In the genomic region with DNA sequence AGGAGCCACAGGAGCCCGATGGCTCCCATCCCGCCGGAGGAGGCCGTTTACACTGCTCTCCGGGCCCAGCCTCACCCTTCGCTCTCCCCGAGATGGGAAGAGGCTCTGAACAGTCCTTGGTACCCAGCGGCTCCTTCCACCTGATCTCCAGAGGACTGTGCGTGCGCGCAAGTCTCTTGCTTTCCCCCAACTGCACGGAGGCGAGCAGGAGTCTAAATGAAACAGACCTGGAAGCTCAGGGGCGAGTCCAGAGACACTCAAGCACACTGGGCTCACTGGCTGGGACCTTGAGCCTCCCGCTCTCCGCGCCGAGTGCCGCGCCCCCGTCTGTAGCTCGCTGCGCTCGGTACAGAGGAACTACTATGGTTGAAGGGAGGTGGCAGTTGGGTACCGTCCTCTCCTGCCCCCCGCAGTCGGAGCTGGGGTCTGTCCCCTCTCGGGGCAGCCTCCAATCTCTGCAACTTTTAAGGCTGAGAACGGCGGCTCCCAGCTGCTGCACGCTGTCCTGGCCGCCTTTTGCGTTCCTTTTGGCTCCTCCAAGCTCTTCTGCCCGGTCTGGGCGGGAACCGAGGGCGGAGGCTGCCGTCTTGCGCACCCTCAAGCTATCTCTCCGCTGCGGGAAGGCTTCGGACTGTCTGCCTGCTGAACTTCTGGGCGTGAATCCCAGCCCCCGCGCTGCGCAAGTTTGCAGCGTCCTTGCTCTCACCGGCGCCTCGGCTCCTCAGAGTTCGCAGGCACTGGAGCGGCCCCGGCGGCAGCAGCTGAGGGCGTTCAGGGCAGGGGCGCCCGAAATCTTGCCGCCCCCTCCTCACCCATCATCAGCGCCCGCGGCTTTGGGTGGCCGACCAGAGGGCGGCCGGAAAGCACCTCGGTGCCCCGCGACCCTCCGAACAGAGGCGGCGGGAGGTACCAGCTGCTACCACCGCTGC, we compare ENCODE assay signal across 8 cellular contexts. TPM values are rescaled to one million over a fixed set of nuclear protein-coding genes. Genes with fewer than 3 reads are reported as not detected.
DNase-seq lines count a peak whose midpoint lies in the region; ATAC-seq and TF ChIP-seq lines count a peak whose summit lies in the region.

No MANE protein-coding gene starts in this region.

- peaks cover 48% of the 10 kb centered on the region for H3K27me3 Mint-ChIP-seq in activated T-helper 1 cell treated with anti-CD3 and anti-CD28 coated beads, Interleukin-12 subunit alpha, Interleukin-12 subunit beta, Interleukin-2, Interleukin-4 antibody, amounts not matched to agents 30 ng/mL and 10 ng/mL and 1 ng/mL, durations not matched to agents 14 hours and 24 hours and 36 hours (ENCODE audit: insufficient read depth)

- no peaks in the 10 kb centered on the region for H4K20me1 ChIP-seq in KMS-11 (ENCODE audit: insufficient read depth)
- no peaks in the 10 kb centered on the region for H4K20me1 ChIP-seq in mammary epithelial cell (ENCODE audit: insufficient read depth, low read length)

- peak; percentile 24 for DNase-seq in DMS114 treated with DMSO at 0.1 percent for 48 hours (lab: John Stamatoyannopoulos, UW; ENCODE audit: unreplicated experiment)
- DNase-seq in mammary epithelial cell = peak; percentile 8
- peak; percentile 45 for DNase-seq in lower lobe of right lung
- DNase-seq in activated T-helper 1 cell treated with anti-CD3 and anti-CD28 coated beads, Interleukin-12 subunit alpha, Interleukin-12 subunit beta, Interleukin-2, Interleukin-4 antibody, amounts not matched to agents 30 ng/mL and 10 ng/mL and 1 ng/mL, durations not matched to agents 14 hours and 24 hours and 36 hours (ENCODE audit: low spot score) = no peak

- CTCF ChIA-PET in mammary epithelial cell (lab: Charles Lee; ENCODE audit: low non-redundant PET) = no interaction called here

- peak overlapping the region; percentile 76 for H3K4me3 ChIP-seq in KMS-11 (IDR thresholded peaks at IDR 0.05; ENCODE audit: insufficient read depth, low read depth, low read length)
- peak overlapping the region; percentile 17 to 30 (median 17) for H3K4me3 ChIP-seq in mammary epithelial cell (replicated peaks in 1 of 3; ENCODE audit: insufficient read depth in 1 of 3, low read depth in 2 of 3, low read length in 3 of 3)
- peak overlapping the region; percentile 44 for H3K4me3 ChIP-seq in lower lobe of right lung
- peak overlapping the region; percentile 11 for H3K4me3 ChIP-seq in thymus (ENCODE audit: low read length)

- dilution Hi-C loops in mammary epithelial cell (cut with HindIII; ENCODE audit: low sequenced_read_pairs) = no loop called here

- no peaks in the 10 kb centered on the region for H3K4me1 Mint-ChIP-seq in activated T-helper 1 cell treated with anti-CD3 and anti-CD28 coated beads, Interleukin-12 subunit alpha, Interleukin-12 subunit beta, Interleukin-2, Interleukin-4 antibody, amounts not matched to agents 30 ng/mL and 10 ng/mL and 1 ng/mL, durations not matched to agents 14 hours and 24 hours and 36 hours (ENCODE audit: low read depth)

- BruUV-seq in mammary epithelial cell (replicated peaks; lab: Mats Ljungman, UMichigan) = no TSS peak

- H3K36me3 ChIP-seq in KMS-11 (ENCODE audit: insufficient read depth) = no peaks in the 10 kb centered on the region
- H3K36me3 ChIP-seq in mammary epithelial cell (ENCODE audit: insufficient read depth, low read length) = no peaks in the 10 kb centered on the region
- H3K36me3 ChIP-seq in lower lobe of right lung = no peaks in the 10 kb centered on the region
- H3K36me3 ChIP-seq in thymus (ENCODE audit: control insufficient read depth, insufficient read depth) = no peaks in the 10 kb centered on the region

- H3K4me3 Mint-ChIP-seq in activated T-helper 1 cell treated with anti-CD3 and anti-CD28 coated beads, Interleukin-12 subunit alpha, Interleukin-12 subunit beta, Interleukin-2, Interleukin-4 antibody, amounts not matched to agents 30 ng/mL and 10 ng/mL and 1 ng/mL, durations not matched to agents 14 hours and 24 hours and 36 hours = no peak overlapping the region

- H3K9me3 ChIP-seq in mammary epithelial cell (replicated peaks; ENCODE audit: insufficient read depth, low read length) = no peaks in the 10 kb centered on the region
- no peaks in the 10 kb centered on the region for H3K9me3 ChIP-seq in lower lobe of right lung
- H3K9me3 ChIP-seq in thymus (ENCODE audit: control insufficient read depth) = peaks cover 2% of the 10 kb centered on the region

- H3K4me2 ChIP-seq in KMS-11 = peak overlapping the region; percentile 97
- H3K4me2 ChIP-seq in mammary epithelial cell (ENCODE audit: insufficient read depth, low read depth, low read length) = peak overlapping the region; percentile 59

- 7% methylated on average over 17 of the region's 71 CpGs for WGBS in mammary epithelial cell (ENCODE audit: low coverage, missing lambda C conversion rate)
- 2% methylated on average over 71 of the region's 71 CpGs for WGBS in thymus

- no peaks in the 10 kb centered on the region for H3K36me3 Mint-ChIP-seq in activated T-helper 1 cell treated with anti-CD3 and anti-CD28 coated beads, Interleukin-12 subunit alpha, Interleukin-12 subunit beta, Interleukin-2, Interleukin-4 antibody, amounts not matched to agents 30 ng/mL and 10 ng/mL and 1 ng/mL, durations not matched to agents 14 hours and 24 hours and 36 hours (ENCODE audit: low read depth)

- H3K9ac ChIP-seq in KMS-11 (no peak overlapping the region), mammary epithelial cell (ENCODE audit: insufficient read depth, low read length) (no peak overlapping the region)

- peaks cover 4% of the 10 kb centered on the region for H3K4me1 ChIP-seq in KMS-11 (ENCODE audit: low read depth, poor library complexity, severe bottlenecking)
- H3K4me1 ChIP-seq in mammary epithelial cell (ENCODE audit: insufficient read depth, low read length) = peaks cover 6% of the 10 kb centered on the region
- peaks cover 19% of the 10 kb centered on the region for H3K4me1 ChIP-seq in lower lobe of right lung
- H3K4me1 ChIP-seq in thymus (ENCODE audit: control insufficient read depth, insufficient read depth, low read length) = peaks cover 6% of the 10 kb centered on the region

- H3K27me3 ChIP-seq in KMS-11 (ENCODE audit: insufficient read depth, low read depth) (peaks cover 11% of the 10 kb centered on the region; the same call in 1 of the 2 replicates), mammary epithelial cell (ENCODE audit: insufficient read depth, low read length) (peaks cover 22% of the 10 kb centered on the region), lower lobe of right lung (ENCODE audit: low read depth) (peaks cover 63% of the 10 kb centered on the region), thymus (ENCODE audit: control insufficient read depth, insufficient read depth) (peaks cover 29% of the 10 kb centered on the region)

- ATAC-seq in lower lobe of right lung (peak; percentile 39 to 50), HG03095 (IDR thresholded peaks at IDR 0.05; ENCODE audit: unreplicated experiment) (no peak), HG02678 (IDR thresholded peaks at IDR 0.05; ENCODE audit: unreplicated experiment) (no peak)

- intact Hi-C loops in mammary epithelial cell (cut with micrococcal nuclease) = no loop called here
- intact Hi-C loops in lower lobe of right lung (cut with DNase I) = no loop called here
- intact Hi-C loops in activated T-helper 1 cell treated with anti-CD3 and anti-CD28 coated beads, Interleukin-12 subunit alpha, Interleukin-12 subunit beta, Interleukin-2, Interleukin-4 antibody, amounts not matched to agents 30 ng/mL and 10 ng/mL and 1 ng/mL, durations not matched to agents 14 hours and 24 hours and 36 hours (cut with micrococcal nuclease) = no loop called here

- H2AFZ ChIP-seq in KMS-11 (ENCODE audit: low read depth) (peak overlapping the region; percentile 83), mammary epithelial cell (ENCODE audit: low read depth, low read length) (peak overlapping the region; percentile 7)

- in situ Hi-C loops in mammary epithelial cell (cut with MboI; ENCODE audit: low sequenced_read_pairs in 2 of 2) = loop anchor here (5.0 to 10.0 kb wide), 2 partner anchors 144 to 151 kb away; no protein-coding TSS in a partner anchor

- no peaks in the 10 kb centered on the region for H3K9me3 Mint-ChIP-seq in activated T-helper 1 cell treated with anti-CD3 and anti-CD28 coated beads, Interleukin-12 subunit alpha, Interleukin-12 subunit beta, Interleukin-2, Interleukin-4 antibody, amounts not matched to agents 30 ng/mL and 10 ng/mL and 1 ng/mL, durations not matched to agents 14 hours and 24 hours and 36 hours

- H3K27ac Mint-ChIP-seq in activated T-helper 1 cell treated with anti-CD3 and anti-CD28 coated beads, Interleukin-12 subunit alpha, Interleukin-12 subunit beta, Interleukin-2, Interleukin-4 antibody, amounts not matched to agents 30 ng/mL and 10 ng/mL and 1 ng/mL, durations not matched to agents 14 hours and 24 hours and 36 hours = no peak overlapping the region

- TF ChIP-seq CTCF in KMS-11 (conservative IDR thresholded peaks at IDR 0.05; ENCODE audit: low read depth, low read length) = no peak
- TF ChIP-seq CTCF in mammary epithelial cell (conservative IDR thresholded peaks at IDR 0.05 in 1 of 2, IDR thresholded peaks at IDR 0.05 in 1 of 2; ENCODE audit: extremely low read depth in 1 of 2, insufficient read depth in 1 of 2, low read depth in 1 of 2, low read length in 2 of 2) = no peak
- no peak for TF ChIP-seq CTCF in lower lobe of right lung (IDR thresholded peaks at IDR 0.05)

- H3K27ac ChIP-seq in KMS-11 = no peak overlapping the region
- no peak overlapping the region for H3K27ac ChIP-seq in mammary epithelial cell (ENCODE audit: insufficient read depth, low read depth, low read length)
- no peak overlapping the region for H3K27ac ChIP-seq in lower lobe of right lung
- no peak overlapping the region for H3K27ac ChIP-seq in thymus (ENCODE audit: low read depth)

- no peaks in the 10 kb centered on the region for H3K79me2 ChIP-seq in KMS-11 (ENCODE audit: insufficient read depth, low read depth)
- no peaks in the 10 kb centered on the region for H3K79me2 ChIP-seq in mammary epithelial cell (ENCODE audit: insufficient read depth, low read length)

RNA-seq across cellular contexts. Expression of a gene that starts 0.5 kb away (rescaled TPM):
- total RNA-seq in mammary epithelial cell = not detected
- not detected for polyA plus RNA-seq in mammary epithelial cell
- polyA minus RNA-seq in mammary epithelial cell = not detected
- 1.1 TPM for total RNA-seq in lower lobe of right lung
- 0.21 TPM for polyA plus RNA-seq in thymus
- not detected in 2 replicates for total RNA-seq in activated T-helper 1 cell treated with anti-CD3 and anti-CD28 coated beads, Interleukin-12 subunit alpha, Interleukin-12 subunit beta, Interleukin-2, Interleukin-4 antibody, amounts not matched to agents 30 ng/mL and 10 ng/mL and 1 ng/mL, durations not matched to agents 14 hours and 24 hours and 36 hours

Comparison
In these comparisons a context has a peak if more than half of its experiments do, and no peak if none do; other contexts are left out.
1. H3K4me3 ChIP-seq: peak in every context shown above with its lines; median percentile 76 in KMS-11; 44 in lower lobe of right lung; 17 in mammary epithelial cell; 11 in thymus.
2. ATAC-seq: peak in lower lobe of right lung (2 of 2); none in HG03095 (single experiment) and HG02678 (single experiment).